Comparison of ENCODE assay signal across 8 cellular contexts in the genomic region with DNA sequence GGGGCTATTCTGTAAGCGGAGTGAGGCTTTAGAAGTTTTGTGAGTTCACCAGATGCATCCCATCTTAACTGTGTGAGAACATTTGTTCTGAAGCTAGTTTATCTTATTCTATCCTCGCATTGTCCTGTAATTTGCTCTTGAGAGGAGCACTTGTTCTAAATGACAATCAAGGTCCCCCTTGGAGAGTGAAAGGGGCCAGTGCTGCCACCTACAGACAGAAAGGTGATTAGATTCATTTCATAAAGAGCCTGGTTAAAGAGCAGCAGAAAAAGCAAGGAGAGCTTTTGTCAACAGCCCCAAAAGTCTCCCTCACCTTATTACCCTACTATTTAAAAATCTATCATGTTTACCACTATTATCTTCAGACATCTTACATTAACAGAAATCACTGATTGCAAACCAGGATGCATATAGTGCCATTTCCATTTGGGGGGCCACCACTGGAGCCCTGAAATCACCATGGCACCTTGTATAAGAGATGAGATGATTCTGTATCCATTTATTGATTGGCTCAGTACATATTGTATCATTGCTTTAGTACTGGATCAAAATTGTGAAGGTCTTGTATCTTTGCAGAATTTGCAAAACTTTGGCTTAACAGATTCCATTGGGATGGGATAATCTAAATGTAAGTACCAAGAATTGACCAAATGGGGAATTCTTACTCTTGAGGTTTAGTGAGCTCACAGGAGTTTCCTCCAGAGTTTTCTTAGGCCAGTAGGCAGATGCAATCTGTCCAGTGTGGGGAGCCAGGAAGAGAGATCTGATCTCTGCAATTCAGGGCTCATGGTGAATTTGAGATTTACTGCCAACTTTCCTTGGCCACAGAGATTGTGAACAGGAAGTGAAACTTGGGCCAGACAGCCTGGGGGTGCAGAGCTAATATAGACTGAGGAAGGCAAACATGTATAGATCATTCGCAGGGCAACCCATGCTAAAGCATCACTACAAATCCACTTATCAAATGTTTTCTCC.
DNase-seq lines count a peak whose midpoint lies in the region; ATAC-seq and TF ChIP-seq lines count a peak whose summit lies in the region.

No MANE protein-coding gene starts in this region.

- in situ Hi-C loops in astrocyte of the spinal cord (cut with HindIII; ENCODE audit: low sequenced_read_pairs) = no loop called here

- ATAC-seq in GM18867 (IDR thresholded peaks at IDR 0.05; ENCODE audit: unreplicated experiment) (peak; percentile 59), HG03196 (IDR thresholded peaks at IDR 0.05; ENCODE audit: unreplicated experiment) (peak; percentile 84)
- peak; percentile 44 for ATAC-seq in stimulated activated naive CD8-positive, alpha-beta T cell treated with anti-CD3 and anti-CD28 coated beads, Interleukin-15, amount 100 ng/mL, for 72 hours

- peak; percentile 6 for DNase-seq in NCI-H524 treated with DMSO at 0.1 percent for 48 hours (lab: John Stamatoyannopoulos, UW)
- DNase-seq in astrocyte of the spinal cord (ENCODE audit: low read depth, low spot score) = peak; percentile 40
- peak; percentile 47 for DNase-seq in iPS DF 6.9 (ENCODE audit: low read depth, low spot score)
- peak; percentile 12 to 18 for DNase-seq in stimulated activated naive CD8-positive, alpha-beta T cell treated with anti-CD3 and anti-CD28 coated beads, Interleukin-15, amount 100 ng/mL, for 72 hours
- DNase-seq in stimulated activated naive CD4-positive, alpha-beta T cell treated with Interleukin-2 at 50 U/mL for 16 hours (lab: John Stamatoyannopoulos, UW) = no peak

- H3K4me3 ChIP-seq in astrocyte of the spinal cord (ENCODE audit: low read depth, low read length) (no peak overlapping the region), iPS DF 6.9 (ENCODE audit: low read length) (no peak overlapping the region)

- no peaks in the 10 kb centered on the region for H3K36me3 ChIP-seq in iPS DF 6.9 (ENCODE audit: control insufficient read depth, insufficient read depth, low read length)

- WGBS in iPS DF 6.9 (ENCODE audit: insufficient coverage, insufficient read length) = no CpG with 5 or more reads among the region's 3 CpGs

- H3K9me3 ChIP-seq in iPS DF 6.9 (ENCODE audit: control insufficient read depth, insufficient read depth, low read length) = no peaks in the 10 kb centered on the region

- H3K27me3 Mint-ChIP-seq in stimulated activated naive CD8-positive, alpha-beta T cell treated with anti-CD3 and anti-CD28 coated beads, Interleukin-15, amount 100 ng/mL, for 72 hours = peaks cover 4% of the 10 kb centered on the region

- no peak overlapping the region for H3K27ac Mint-ChIP-seq in stimulated activated naive CD8-positive, alpha-beta T cell treated with anti-CD3 and anti-CD28 coated beads, Interleukin-15, amount 100 ng/mL, for 72 hours

- no peak overlapping the region for H3K4me3 Mint-ChIP-seq in stimulated activated naive CD8-positive, alpha-beta T cell treated with anti-CD3 and anti-CD28 coated beads, Interleukin-15, amount 100 ng/mL, for 72 hours

- H3K27ac ChIP-seq in C4-2B (no peak overlapping the region), iPS DF 6.9 (ENCODE audit: low read length) (no peak overlapping the region)

- H3K9me3 Mint-ChIP-seq in stimulated activated naive CD8-positive, alpha-beta T cell treated with anti-CD3 and anti-CD28 coated beads, Interleukin-15, amount 100 ng/mL, for 72 hours = no peaks in the 10 kb centered on the region

- H3K27me3 ChIP-seq in iPS DF 6.9 (ENCODE audit: control insufficient read depth, insufficient read depth, low read length) = no peaks in the 10 kb centered on the region

- H3K4me1 Mint-ChIP-seq in stimulated activated naive CD8-positive, alpha-beta T cell treated with anti-CD3 and anti-CD28 coated beads, Interleukin-15, amount 100 ng/mL, for 72 hours = no peaks in the 10 kb centered on the region

- TF ChIP-seq CTCF in C4-2B (conservative IDR thresholded peaks at IDR 0.05) (peak; percentile 87), astrocyte of the spinal cord (IDR thresholded peaks at IDR 0.05; ENCODE audit: low read depth, low read length) (peak; percentile 57)

- no peaks in the 10 kb centered on the region for H3K4me1 ChIP-seq in iPS DF 6.9 (ENCODE audit: control insufficient read depth, insufficient read depth, low read length)
